ENCODE assay signal across 12 cellular contexts in genomic region chr15:85500060-85500708, GRCh38.
DNase-seq lines count a peak whose midpoint lies in the region; ATAC-seq and FAIRE-seq lines count a peak whose summit lies in the region.
"Had no signal": no experiment of that assay in that cellular context is flagged by ENCODE, and none has a peak within 500 bp of the region (broad histone marks: within the 10 kb centered on the region; RNA-seq: fewer than 3 reads in every experiment).

No MANE protein-coding gene starts in this region.

- no peaks in the 10 kb centered on the region for H3K36me3 ChIP-seq in SK-N-MC (ENCODE audit: insufficient read depth, low read length)
- no peaks in the 10 kb centered on the region for H3K36me3 ChIP-seq in effector memory CD4-positive, alpha-beta T cell (ENCODE audit: control insufficient read depth, insufficient read depth, low read length)

- no peaks in the 10 kb centered on the region for H3K27me3 ChIP-seq in effector memory CD4-positive, alpha-beta T cell (replicated peaks; ENCODE audit: control insufficient read depth, insufficient read depth, low read length, poor library complexity, severe bottlenecking)

- peak overlapping the region; percentile 70 for H3K27ac Mint-ChIP-seq in activated T-cell treated with anti-CD3 and anti-CD28 coated beads, Interleukin-2, amount 50 U/mL, for 72 hours
- H3K27ac Mint-ChIP-seq in stimulated activated naive B cell treated with anti-CD40 and anti-IgM and Interleukin-4, amounts not matched to agents 10 μg/mL and 1 μg/mL and 100 μg/mL, for 72 hours = peak overlapping the region; percentile 88
- H3K27ac Mint-ChIP-seq: T-helper 1 cell treated with Interleukin-12 subunit alpha and Interleukin-12 subunit beta and Interleukin-4 antibody, amounts not matched to agents 30 μg/mL and 1 μg/mL, for 36 hours had no signal

- peaks cover 89% of the 10 kb centered on the region for H3K4me1 Mint-ChIP-seq in activated T-cell treated with anti-CD3 and anti-CD28 coated beads, Interleukin-2, amount 50 U/mL, for 72 hours (ENCODE audit: low read depth)
- peaks cover 53 to 84% of the 10 kb centered on the region in 2 donors for H3K4me1 Mint-ChIP-seq in stimulated activated naive B cell treated with anti-CD40 and anti-IgM and Interleukin-4, amounts not matched to agents 10 μg/mL and 1 μg/mL and 100 μg/mL, for 72 hours

- 0 out of 2 replicates have a peak overlapping the region, but pooled peaks have one; percentile 9 for H3K27ac ChIP-seq in SK-N-MC
- no peak overlapping the region for H3K27ac ChIP-seq in effector memory CD4-positive, alpha-beta T cell (ENCODE audit: insufficient read depth, low read length, poor library complexity, severe bottlenecking)

- H3K4me1 ChIP-seq in effector memory CD4-positive, alpha-beta T cell (ENCODE audit: control insufficient read depth, insufficient read depth, low read length, poor library complexity, severe bottlenecking) = peaks cover 42% of the 10 kb centered on the region

- peak overlapping the region; percentile 35 to 65 for H3K4me3 Mint-ChIP-seq in activated T-cell treated with anti-CD3 and anti-CD28 coated beads, Interleukin-2, amount 50 U/mL, for 72 hours
- peak overlapping the region in 1 of 2 donors; percentile 28 for H3K4me3 Mint-ChIP-seq in stimulated activated naive B cell treated with anti-CD40 and anti-IgM and Interleukin-4, amounts not matched to agents 10 μg/mL and 1 μg/mL and 100 μg/mL, for 72 hours
- H3K4me3 Mint-ChIP-seq: T-helper 1 cell treated with Interleukin-12 subunit alpha and Interleukin-12 subunit beta and Interleukin-4 antibody, amounts not matched to agents 30 μg/mL and 1 μg/mL, for 36 hours had no signal

- FAIRE-seq in islet of Langerhans (lab: Jason Lieb, UNC) = peak; percentile 13
- FAIRE-seq: small intestine had no signal

- peak in 1 of 2 donors; percentile 8 for DNase-seq in activated T-cell treated with anti-CD3 and anti-CD28 coated beads, Interleukin-2, amount 50 U/mL, for 72 hours
- DNase-seq in activated T-cell treated with anti-CD3 and anti-CD28 coated beads, Interleukin-2, amount 50 U/mL, for 48 hours = no peak
- no peak for DNase-seq in SK-N-MC (ENCODE audit: low read depth, low spot score)
- peak; percentile 18 for DNase-seq in stimulated activated naive B cell treated with anti-CD40 and anti-IgM and Interleukin-4, amounts not matched to agents 10 μg/mL and 1 μg/mL and 100 μg/mL, for 72 hours
- DNase-seq in effector memory CD4-positive, alpha-beta T cell = no peak
- DNase-seq in activated CD4-positive, alpha-beta T cell treated with anti-CD3 and anti-CD28 coated beads, Interleukin-2, amount 50 U/mL, for 48 hours = no peak
- DNase-seq: activated CD8-positive, alpha-beta memory T cell treated with anti-CD3 and anti-CD28 coated beads, Interleukin-2, amount 50 U/mL, for 4 hours; cerebellar nuclear complex; small intestine had no signal

- peak overlapping the region; percentile 34 for H3K4me3 ChIP-seq in SK-N-MC
- H3K4me3 ChIP-seq in effector memory CD4-positive, alpha-beta T cell (ENCODE audit: insufficient read depth, low read depth, low read length, poor library complexity, severe bottlenecking) = no peak overlapping the region

- H3K9me3 ChIP-seq in SK-N-MC (ENCODE audit: low read depth, low read length) = no peaks in the 10 kb centered on the region
- no peaks in the 10 kb centered on the region for H3K9me3 ChIP-seq in effector memory CD4-positive, alpha-beta T cell (ENCODE audit: control insufficient read depth, low read length)

- H3K9me3 Mint-ChIP-seq in activated T-cell treated with anti-CD3 and anti-CD28 coated beads, Interleukin-2, amount 50 U/mL, for 72 hours = no peaks in the 10 kb centered on the region
- no peaks in the 10 kb centered on the region for H3K9me3 Mint-ChIP-seq in stimulated activated naive B cell treated with anti-CD40 and anti-IgM and Interleukin-4, amounts not matched to agents 10 μg/mL and 1 μg/mL and 100 μg/mL, for 72 hours
- H3K9me3 Mint-ChIP-seq: T-helper 1 cell treated with Interleukin-12 subunit alpha and Interleukin-12 subunit beta and Interleukin-4 antibody, amounts not matched to agents 30 μg/mL and 1 μg/mL, for 36 hours had no signal

- H3K36me3 Mint-ChIP-seq in activated T-cell treated with anti-CD3 and anti-CD28 coated beads, Interleukin-2, amount 50 U/mL, for 72 hours (ENCODE audit: insufficient read depth in 2 of 2) = no peaks in the 10 kb centered on the region
- peaks cover 6 to 12% of the 10 kb centered on the region in 2 donors for H3K36me3 Mint-ChIP-seq in stimulated activated naive B cell treated with anti-CD40 and anti-IgM and Interleukin-4, amounts not matched to agents 10 μg/mL and 1 μg/mL and 100 μg/mL, for 72 hours

- ATAC-seq in activated T-cell treated with anti-CD3 and anti-CD28 coated beads, Interleukin-2, amount 50 U/mL, for 72 hours (replicated peaks in 1 of 2) = peak; percentile 51 to 79
- ATAC-seq in stimulated activated naive B cell treated with anti-CD40 and anti-IgM and Interleukin-4, amounts not matched to agents 10 μg/mL and 1 μg/mL and 100 μg/mL, for 72 hours (replicated peaks) = peak; percentile 96 to 98
- no peak for ATAC-seq in GM18873 (IDR thresholded peaks at IDR 0.05; ENCODE audit: low FRiP score, unreplicated experiment)

- no peaks in the 10 kb centered on the region for H3K27me3 Mint-ChIP-seq in activated T-cell treated with anti-CD3 and anti-CD28 coated beads, Interleukin-2, amount 50 U/mL, for 72 hours (ENCODE audit: low read depth)
- H3K27me3 Mint-ChIP-seq in stimulated activated naive B cell treated with anti-CD40 and anti-IgM and Interleukin-4, amounts not matched to agents 10 μg/mL and 1 μg/mL and 100 μg/mL, for 72 hours = no peaks in the 10 kb centered on the region

- H3K9ac ChIP-seq in SK-N-MC (ENCODE audit: insufficient read length) = no peak overlapping the region
